8 cellular contexts compared by ENCODE assay signal in genomic region chr17:29145289-29146058, GRCh38. TPM values are rescaled to one million over a fixed set of nuclear protein-coding genes. Genes with fewer than 3 reads are reported as not detected.
DNase-seq lines count a peak whose midpoint lies in the region; ATAC-seq, FAIRE-seq and TF ChIP-seq lines count a peak whose summit lies in the region.

No MANE protein-coding gene starts in this region.

- H3K4me1 Mint-ChIP-seq in activated T-cell treated with anti-CD3 and anti-CD28 coated beads, Interleukin-2, amount 50 U/mL, for 72 hours (ENCODE audit: low read depth), result peaks cover 79% of the 10 kb centered on the region

- no peaks in the 10 kb centered on the region for H3K27me3 Mint-ChIP-seq in activated T-cell treated with anti-CD3 and anti-CD28 coated beads, Interleukin-2, amount 50 U/mL, for 72 hours (ENCODE audit: low read depth)

- H4K20me1 ChIP-seq in KMS-11 (ENCODE audit: insufficient read depth) (no peaks in the 10 kb centered on the region), fibroblast of lung (ENCODE audit: control insufficient read depth, extremely low read depth, insufficient read depth, low read length) (no peaks in the 10 kb centered on the region)

- no peaks in the 10 kb centered on the region for H3K9me3 ChIP-seq in fibroblast of lung (ENCODE audit: control insufficient read depth, insufficient read depth, low read depth, low read length)
- H3K9me3 ChIP-seq in neutrophil, result no peaks in the 10 kb centered on the region
- H3K9me3 ChIP-seq in upper lobe of right lung, result no peaks in the 10 kb centered on the region

- in situ Hi-C loops in ACHN (cut with HindIII; ENCODE audit: low pct_ligation_motif_present, low pct_unique_long_range_greater_than_20kb, low sequenced_read_pairs), result no loop called here

- ATAC-seq in activated T-cell treated with anti-CD3 and anti-CD28 coated beads, Interleukin-2, amount 50 U/mL, for 72 hours (replicated peaks in 1 of 2), result peak; percentile 47 to 52
- ATAC-seq in upper lobe of right lung, result peak; percentile 71

- DNase-seq in ACHN (peak; percentile 84), GM18507 (ENCODE audit: extremely low spot score, insufficient read length, low read depth) (no peak), RPMI7951 (ENCODE audit: low read depth) (peak; percentile 69), fibroblast of lung (ENCODE audit: low read depth in 2 of 2) (peak; percentile 77 to 83), upper lobe of right lung (peak; percentile 85)
- peak; percentile 73 to 75 for DNase-seq in activated T-cell treated with anti-CD3 and anti-CD28 coated beads, Interleukin-2, amount 50 U/mL, for 72 hours

- H3K36me3 Mint-ChIP-seq in activated T-cell treated with anti-CD3 and anti-CD28 coated beads, Interleukin-2, amount 50 U/mL, for 72 hours (ENCODE audit: insufficient read depth in 2 of 2), result no peaks in the 10 kb centered on the region

- H3K4me2 ChIP-seq in KMS-11, result no peak overlapping the region
- no peak overlapping the region for H3K4me2 ChIP-seq in fibroblast of lung (ENCODE audit: extremely low read depth, insufficient read depth, low read length)

- H3K36me3 ChIP-seq in KMS-11 (ENCODE audit: insufficient read depth), result no peaks in the 10 kb centered on the region
- H3K36me3 ChIP-seq in fibroblast of lung (ENCODE audit: control insufficient read depth, insufficient read depth, low read length), result no peaks in the 10 kb centered on the region
- no peaks in the 10 kb centered on the region for H3K36me3 ChIP-seq in neutrophil
- no peaks in the 10 kb centered on the region for H3K36me3 ChIP-seq in upper lobe of right lung

- H3K27ac ChIP-seq in KMS-11 (no peak overlapping the region), fibroblast of lung (ENCODE audit: insufficient read depth, low read length) (no peak overlapping the region), neutrophil (peak overlapping the region; percentile 73), upper lobe of right lung (peak overlapping the region; percentile 65)

- H3K79me2 ChIP-seq in KMS-11 (ENCODE audit: insufficient read depth, low read depth), result no peaks in the 10 kb centered on the region
- H3K79me2 ChIP-seq in fibroblast of lung (ENCODE audit: control insufficient read depth, insufficient read depth, low read length), result peaks cover 4% of the 10 kb centered on the region

- H3K4me1 ChIP-seq in KMS-11 (ENCODE audit: low read depth, poor library complexity, severe bottlenecking) (peaks cover 27% of the 10 kb centered on the region), fibroblast of lung (ENCODE audit: control insufficient read depth, extremely low read depth, insufficient read depth, low read length) (peaks cover 18% of the 10 kb centered on the region), neutrophil (ENCODE audit: control insufficient read depth in 1 of 2, insufficient read depth in 1 of 2, low read depth in 1 of 2, low read length in 1 of 2) (peaks cover 56% of the 10 kb centered on the region in 2 experiments), upper lobe of right lung (peaks cover 54% of the 10 kb centered on the region)

- intact Hi-C loops in upper lobe of right lung (cut with DNase I), result loop anchor here (5.0 kb wide), 1 partner anchor 72 kb away; no protein-coding TSS in a partner anchor

- H3K27ac Mint-ChIP-seq in activated T-cell treated with anti-CD3 and anti-CD28 coated beads, Interleukin-2, amount 50 U/mL, for 72 hours, result peak overlapping the region; percentile 97

- H3K4me3 ChIP-seq in KMS-11 (IDR thresholded peaks at IDR 0.05; ENCODE audit: insufficient read depth, low read depth, low read length) (no peak overlapping the region), fibroblast of lung (replicated peaks in 1 of 4; ENCODE audit: control extremely low read depth in 1 of 4, insufficient read depth in 1 of 4, low read depth in 3 of 4, low read length in 4 of 4) (no peak overlapping the region), neutrophil (ENCODE audit: low read depth in 1 of 2, low read length in 1 of 2) (no peak overlapping the region), upper lobe of right lung (no peak overlapping the region)

- H3K9ac ChIP-seq in KMS-11 (no peak overlapping the region), fibroblast of lung (ENCODE audit: insufficient read depth, low read length) (no peak overlapping the region)

- peak; percentile 86 for FAIRE-seq in GM18507 (lab: Jason Lieb, UNC)

- no peaks in the 10 kb centered on the region for H3K9me3 Mint-ChIP-seq in activated T-cell treated with anti-CD3 and anti-CD28 coated beads, Interleukin-2, amount 50 U/mL, for 72 hours

- H3K4me3 Mint-ChIP-seq in activated T-cell treated with anti-CD3 and anti-CD28 coated beads, Interleukin-2, amount 50 U/mL, for 72 hours, result peak overlapping the region; percentile 43 to 74

- TF ChIP-seq CTCF in KMS-11 (conservative IDR thresholded peaks at IDR 0.05; ENCODE audit: low read depth, low read length), result peak; percentile 61
- peak; percentile 63 to 80 for TF ChIP-seq CTCF in fibroblast of lung (conservative IDR thresholded peaks at IDR 0.05 in 1 of 2, IDR thresholded peaks at IDR 0.05 in 1 of 2; ENCODE audit: low read depth in 1 of 2, low read length in 2 of 2)
- peak; percentile 67 for TF ChIP-seq CTCF in neutrophil (IDR thresholded peaks at IDR 0.05)
- peak; percentile 71 for TF ChIP-seq CTCF in upper lobe of right lung (IDR thresholded peaks at IDR 0.05)

- H3K27me3 ChIP-seq in KMS-11 (ENCODE audit: insufficient read depth, low read depth) (no peaks in the 10 kb centered on the region), fibroblast of lung (ENCODE audit: control insufficient read depth, insufficient read depth, low read length) (no peaks in the 10 kb centered on the region), neutrophil (no peaks in the 10 kb centered on the region), upper lobe of right lung (no peaks in the 10 kb centered on the region)

- 0 out of 2 replicates have a peak overlapping the region, but pooled peaks have one; percentile 7 for H2AFZ ChIP-seq in KMS-11 (ENCODE audit: low read depth)
- no peak overlapping the region for H2AFZ ChIP-seq in fibroblast of lung (ENCODE audit: low read length)

RNA-seq across cellular contexts. Expression of gene MYO18A, which starts 34.7 kb away (rescaled TPM):
- total RNA-seq in RPMI7951 (2014; rRNA removed; shearing (Covaris generic)), result 21.4 and 33.7 TPM in 2 replicates
- 10 to 100 TPM; 49.5 to 51.2 TPM for total RNA-seq in activated T-cell treated with anti-CD3 and anti-CD28 coated beads, Interleukin-2, amount 50 U/mL, for 72 hours
- total RNA-seq in fibroblast of lung (50.3 and 133 TPM in 2 replicates), upper lobe of right lung (51.0 TPM)
- polyA plus RNA-seq in fibroblast of lung, result 11.7 and 17.5 TPM in 2 replicates
- 34.5 and 50.8 TPM in 2 replicates for polyA plus RNA-seq in fibroblast of lung (2012)
- 70.6 and 134 TPM in 2 replicates for polyA minus RNA-seq in fibroblast of lung (ENCODE audit: low replicate concordance)

Comparison
In these comparisons a context has a peak if more than half of its experiments do, and no peak if none do; other contexts are left out.
1. H3K27ac ChIP-seq: peak in neutrophil (single experiment) and upper lobe of right lung (single experiment); none in KMS-11 (single experiment) and fibroblast of lung (single experiment).
2. Peak in every context shown above with its lines, with median percentiles within 50 percentile points of each other: CTCF ChIP-seq.